ENCODE assay signal across 8 cellular contexts in the genomic region with DNA sequence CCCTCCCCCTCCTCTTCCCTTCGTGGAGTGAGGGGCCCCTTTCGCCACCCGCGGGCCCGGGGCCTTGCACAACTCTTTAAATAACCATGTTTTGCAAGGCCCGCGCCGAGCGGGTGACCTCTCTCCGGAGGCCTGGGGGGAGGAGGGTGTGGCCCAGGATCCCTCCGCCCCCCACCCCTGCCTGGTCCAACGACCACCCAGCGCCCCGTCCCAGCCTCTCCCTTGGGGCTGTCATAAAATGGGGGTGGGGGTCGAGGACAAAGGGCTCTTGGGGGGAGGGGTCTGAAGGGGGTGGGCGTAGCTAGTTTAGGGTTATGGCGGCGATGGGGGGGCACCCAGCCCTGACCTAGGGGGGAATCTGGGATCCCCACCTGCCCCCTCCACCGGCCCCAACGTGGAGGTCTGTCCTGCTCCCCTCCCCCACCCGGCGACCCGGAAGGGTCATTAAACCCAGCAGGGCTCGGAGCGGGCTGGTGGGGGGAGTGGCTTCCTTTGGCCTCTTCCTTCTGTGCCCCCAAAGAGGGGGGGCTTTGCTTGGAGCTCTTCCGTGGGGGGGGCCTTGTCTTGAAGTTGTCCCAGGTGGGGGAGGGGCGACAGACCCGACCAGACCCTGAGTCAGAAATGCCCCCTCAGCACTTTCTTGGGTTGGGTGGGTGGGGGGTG. TPM values are rescaled to one million over a fixed set of nuclear protein-coding genes. Genes with fewer than 3 reads are reported as not detected.
DNase-seq lines count a peak whose midpoint lies in the region; ATAC-seq and TF ChIP-seq lines count a peak whose summit lies in the region.

No MANE protein-coding gene starts in this region.

- H3K27me3 ChIP-seq in DND-41 (ENCODE audit: insufficient read depth, low read length, poor library complexity) (no peaks in the 10 kb centered on the region), MG63 (no peaks in the 10 kb centered on the region), dorsolateral prefrontal cortex (no peaks in the 10 kb centered on the region), mucosa of stomach (ENCODE audit: control insufficient read depth, insufficient read depth, low read length) (peaks cover 4% of the 10 kb centered on the region)

- H3K4me2 ChIP-seq in DND-41 (ENCODE audit: insufficient read depth, low read length): peak overlapping the region; percentile 99

- peaks cover 43% of the 10 kb centered on the region for H3K79me2 ChIP-seq in DND-41 (ENCODE audit: insufficient read depth, low read length)

- no peak overlapping the region for H2AFZ ChIP-seq in DND-41 (ENCODE audit: low read depth, low read length)

- intact Hi-C loops in dorsolateral prefrontal cortex (cut with DNase I): loop anchor here in 1 of 2 donors (10.0 kb wide), 2 partner anchors 262 to 308 kb away; a partner anchor contains a TSS

- no peak for TF ChIP-seq CTCF in DND-41 (IDR thresholded peaks at IDR 0.05; ENCODE audit: borderline replicate concordance, extremely low read depth, low read length, poor library complexity, severe bottlenecking)
- TF ChIP-seq CTCF in dorsolateral prefrontal cortex (IDR thresholded peaks at IDR 0.05 in 54 of 56, conservative IDR thresholded peaks at IDR 0.05 in 2 of 56; ENCODE audit: low read depth in 1 of 56, partially characterized antibody in 56 of 56): no peak

- H3K4me3 ChIP-seq in DND-41 (ENCODE audit: low read depth in 1 of 2, low read length in 2 of 2) (peak overlapping the region; percentile 99 to 100), MG63 (peak overlapping the region; percentile 64), dorsolateral prefrontal cortex (peak overlapping the region; percentile 65 to 95 (median 81)), mucosa of stomach (ENCODE audit: low read length) (no peak overlapping the region)

- ATAC-seq in DND-41 (ENCODE audit: insufficient read depth, low read depth) (no peak), GM19467 (IDR thresholded peaks at IDR 0.05; ENCODE audit: unreplicated experiment) (no peak), GM19452 (IDR thresholded peaks at IDR 0.05; ENCODE audit: unreplicated experiment) (no peak), GM21367 (IDR thresholded peaks at IDR 0.05; ENCODE audit: unreplicated experiment) (no peak), HG02623 (IDR thresholded peaks at IDR 0.05; ENCODE audit: unreplicated experiment) (no peak)

- H3K27ac ChIP-seq in DND-41 (ENCODE audit: low read length): peak overlapping the region; percentile 80
- peak overlapping the region in 44 of 59 donors; percentile 10 to 88 (median 68) for H3K27ac ChIP-seq in dorsolateral prefrontal cortex

- no peaks in the 10 kb centered on the region for H3K9me3 ChIP-seq in DND-41 (ENCODE audit: insufficient read depth, low read length, severe bottlenecking)
- H3K9me3 ChIP-seq in MG63: no peaks in the 10 kb centered on the region
- no peaks in the 10 kb centered on the region for H3K9me3 ChIP-seq in mucosa of stomach (ENCODE audit: control insufficient read depth, low read length)

- H4K20me1 ChIP-seq in DND-41 (ENCODE audit: insufficient read depth, low read length): peaks cover 20% of the 10 kb centered on the region

- peaks cover 29% of the 10 kb centered on the region for H3K36me3 ChIP-seq in DND-41 (ENCODE audit: insufficient read depth, low read length)
- no peaks in the 10 kb centered on the region for H3K36me3 ChIP-seq in MG63
- no peaks in the 10 kb centered on the region for H3K36me3 ChIP-seq in mucosa of stomach (ENCODE audit: control insufficient read depth, insufficient read depth, low read length)

- H3K4me1 ChIP-seq in DND-41 (ENCODE audit: insufficient read depth, low read length): peaks cover 28% of the 10 kb centered on the region
- H3K4me1 ChIP-seq in mucosa of stomach (ENCODE audit: control insufficient read depth, insufficient read depth, low read length): peaks cover 3% of the 10 kb centered on the region

- DNase-seq in DND-41 (no peak), MG63 (peak; percentile 19), dorsolateral prefrontal cortex (no peak)

- peak overlapping the region; percentile 98 for H3K9ac ChIP-seq in DND-41 (ENCODE audit: low read depth, low read length)
- peak overlapping the region; percentile 90 for H3K9ac ChIP-seq in mucosa of stomach (ENCODE audit: low read length)

RNA-seq across cellular contexts. Expression of a gene that starts 1.3 kb away (rescaled TPM):
- total RNA-seq in MG63 (2014; rRNA removed; shearing (Covaris generic); ENCODE audit: low replicate concordance): 1.0 and 6.6 TPM in 2 replicates
- total RNA-seq in dorsolateral prefrontal cortex: 10 to 100 TPM in 40 of 120 experiments, 1 to 10 TPM in 80; 3.8 to 17.6 (median 8.7) TPM

RNA-seq across cellular contexts. Expression of a gene that starts 10.0 kb away (rescaled TPM):
- not detected in 2 replicates for total RNA-seq in MG63 (2014; rRNA removed; shearing (Covaris generic); ENCODE audit: low replicate concordance)
- 1 to 10 TPM in 59 of 120 experiments, under 1 TPM in 56, not detected in 5; 0.29 to 3.5 (median 1.0) TPM for total RNA-seq in dorsolateral prefrontal cortex

RNA-seq across cellular contexts. Expression of a gene that starts 14.2 kb away (rescaled TPM):
- 6.4 and 9.5 TPM in 2 replicates for total RNA-seq in MG63 (2014; rRNA removed; shearing (Covaris generic); ENCODE audit: low replicate concordance)
- 10 to 100 TPM; 26.1 to 60.5 (median 37.5) TPM for total RNA-seq in dorsolateral prefrontal cortex

RNA-seq across cellular contexts. Expression of a gene that starts 33.9 kb away (rescaled TPM):
- total RNA-seq in MG63 (2014; rRNA removed; shearing (Covaris generic); ENCODE audit: low replicate concordance): not detected in 2 replicates
- not detected for total RNA-seq in dorsolateral prefrontal cortex

RNA-seq across cellular contexts. Expression of a gene that starts 34.2 kb away (rescaled TPM):
- total RNA-seq in MG63 (2014; rRNA removed; shearing (Covaris generic); ENCODE audit: low replicate concordance): 18.1 and 20.4 TPM in 2 replicates
- total RNA-seq in dorsolateral prefrontal cortex: 100 to 1,000 TPM in 1 of 120 experiments, 10 to 100 TPM in 119; 48.8 to 100 (median 63.9) TPM
